In the genomic region with DNA sequence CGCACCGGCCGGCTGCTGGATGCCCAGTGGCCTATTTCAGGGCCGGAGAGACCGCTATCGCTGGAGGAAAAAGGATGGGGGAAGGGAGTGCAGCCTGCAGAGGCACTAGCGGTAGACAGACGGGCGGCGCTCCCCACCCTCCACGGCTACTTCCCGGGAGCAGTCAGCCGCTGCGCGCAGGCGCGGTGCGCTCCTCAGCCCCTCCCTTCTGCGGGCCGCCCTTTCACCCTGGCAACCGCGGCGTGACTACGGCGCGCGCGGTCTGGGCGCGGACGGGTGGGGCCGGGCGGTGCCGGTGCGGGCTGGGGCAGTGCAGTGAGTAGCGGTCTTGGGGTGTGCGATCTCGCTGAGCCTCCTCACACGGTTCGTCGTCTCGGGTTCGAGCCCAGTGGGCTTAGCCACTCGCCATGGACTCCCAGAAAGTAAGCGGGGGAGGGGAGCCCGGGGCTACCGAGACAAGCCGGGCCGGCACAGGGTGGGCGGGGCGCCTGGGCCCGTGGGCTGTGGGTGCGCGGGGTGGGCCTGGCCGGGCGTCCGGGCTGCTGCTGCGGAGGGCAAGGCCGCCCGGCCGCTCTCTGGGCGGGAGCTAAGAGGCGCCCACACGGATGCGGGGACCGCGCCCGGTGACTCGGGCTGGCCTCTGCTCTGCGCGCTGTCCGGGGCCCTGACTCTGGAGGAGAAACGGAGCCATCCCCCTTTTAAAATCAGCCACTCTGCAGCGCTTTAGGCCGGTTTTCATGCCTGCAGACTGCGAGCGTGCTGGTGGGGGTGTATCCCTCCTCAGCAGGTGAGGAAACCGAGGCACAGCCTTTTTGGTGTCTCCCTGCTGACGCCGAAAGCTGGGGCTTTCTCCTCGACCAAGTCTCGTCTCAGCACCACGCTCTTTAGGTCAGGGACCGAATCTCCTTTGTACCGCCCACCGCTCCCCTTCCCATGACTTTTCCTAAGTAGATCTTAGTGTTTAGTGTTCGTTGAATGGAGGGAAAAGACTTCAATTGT, we compare ENCODE assay signal across 8 cellular contexts. TPM values are rescaled to one million over a fixed set of nuclear protein-coding genes. Genes with fewer than 3 reads are reported as not detected.
DNase-seq lines count a peak whose midpoint lies in the region; ATAC-seq and TF ChIP-seq lines count a peak whose summit lies in the region.

A gene (plus strand): TSS at position 221 of the 999 bp plus-strand sequence. CDS start 187 bp downstream, at position 408.

- H3K36me3 ChIP-seq in BE2C: no peaks in the 10 kb centered on the region

- peak; percentile 94 for ATAC-seq in HG03354 (IDR thresholded peaks at IDR 0.05; ENCODE audit: poor library complexity, severe bottlenecking, unreplicated experiment)

- TF ChIP-seq CTCF in BE2C (IDR thresholded peaks at IDR 0.05; ENCODE audit: low read depth, low read length): peak; percentile 36; the same call in 1 of the 2 replicates

- no peaks in the 10 kb centered on the region for H3K27me3 ChIP-seq in BE2C

- peak; percentile 68 for TF ChIP-seq POLR2A in GM19099 (IDR thresholded peaks at IDR 0.05; ENCODE audit: extremely low read depth, insufficient read length, low read depth)

- no peaks in the 10 kb centered on the region for H3K9me3 ChIP-seq in BE2C

- H3K4me3 ChIP-seq in BE2C (ENCODE audit: low read depth, low read length): peak within 1 kb of the TSS; percentile 84

- peak; percentile 96 for DNase-seq in BE2C
- peak; percentile 81 for DNase-seq in NCI-H345 treated with DMSO at 0.1 percent for 48 hours (lab: John Stamatoyannopoulos, UW; ENCODE audit: unreplicated experiment)
- DNase-seq in activated CD4-positive, alpha-beta T cell treated with anti-CD3 and anti-CD28 coated beads for 1 hour: peak; percentile 62
- DNase-seq in cerebellum (ENCODE audit: low spot score): peak; percentile 93
- DNase-seq in kidney tubule cell (ENCODE audit: low spot score): peak; percentile 94
- DNase-seq in stimulated activated CD4-positive, alpha-beta T cell treated with anti-CD3 and anti-CD28 coated beads, Interleukin-1b, Interleukin-23, amount 100 ng/mL, for 24 hours (ENCODE audit: low read depth in 4 of 4, low spot score in 1 of 4): peak; percentile 52 to 81 (median 69)

- no peaks in the 10 kb centered on the region; the same call in 1 of the 2 replicates for H3K4me1 ChIP-seq in BE2C

RNA-seq across cellular contexts. Expression of the gene that starts here (rescaled TPM):
- polyA plus RNA-seq in BE2C (2012; ENCODE audit: insufficient read depth, insufficient read length, low read depth): 2.3 TPM
- total RNA-seq in cerebellum: 71.7 TPM

Comparison
In these comparisons a context has a peak if more than half of its experiments do, and no peak if none do; other contexts are left out.
1. Peak in every context shown above with its lines: DNase-seq, ATAC-seq and H3K4me3 ChIP-seq.